Comparison of ENCODE assay signal across 1 cellular context in the genomic region with DNA sequence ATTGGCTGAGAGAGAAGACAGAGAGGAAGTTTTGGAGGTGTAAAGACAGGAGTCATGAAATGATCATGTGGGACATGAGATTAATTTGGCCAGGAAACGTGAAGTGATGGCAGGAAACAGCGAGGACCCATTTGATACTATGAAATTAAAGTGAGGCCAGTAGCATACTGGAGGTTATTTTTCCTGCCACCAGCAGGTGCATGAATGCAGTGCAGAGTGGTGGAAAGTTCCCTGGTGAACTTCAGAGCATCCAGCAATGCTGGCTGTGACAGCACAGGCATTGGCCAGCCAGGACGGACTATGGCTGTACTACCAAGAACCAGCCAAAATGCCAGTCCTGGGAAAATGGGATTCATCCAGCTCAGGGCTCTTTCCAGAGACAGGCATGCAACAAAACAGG.
TF ChIP-seq lines count a peak whose summit lies in the region.

No MANE protein-coding gene starts in this region.

TF ChIP-seq in HepG2, 621 proteins besides CTCF, POLR2A, EP300 and RAD21 (continued from another document):
- no peak for TF ChIP-seq KAT2B (IDR thresholded peaks at IDR 0.05; ENCODE audit: borderline replicate concordance, low read depth, low read length)
- TF ChIP-seq ZNF776 (CRISPR knock-in tag; IDR thresholded peaks at IDR 0.05): no peak
- no peak for TF ChIP-seq MIER2 (CRISPR knock-in tag; IDR thresholded peaks at IDR 0.05)
- TF ChIP-seq FOXK1 (CRISPR knock-in tag; IDR thresholded peaks at IDR 0.05; ENCODE audit: borderline replicate concordance, low read depth): no peak
- TF ChIP-seq, protein P1, sequence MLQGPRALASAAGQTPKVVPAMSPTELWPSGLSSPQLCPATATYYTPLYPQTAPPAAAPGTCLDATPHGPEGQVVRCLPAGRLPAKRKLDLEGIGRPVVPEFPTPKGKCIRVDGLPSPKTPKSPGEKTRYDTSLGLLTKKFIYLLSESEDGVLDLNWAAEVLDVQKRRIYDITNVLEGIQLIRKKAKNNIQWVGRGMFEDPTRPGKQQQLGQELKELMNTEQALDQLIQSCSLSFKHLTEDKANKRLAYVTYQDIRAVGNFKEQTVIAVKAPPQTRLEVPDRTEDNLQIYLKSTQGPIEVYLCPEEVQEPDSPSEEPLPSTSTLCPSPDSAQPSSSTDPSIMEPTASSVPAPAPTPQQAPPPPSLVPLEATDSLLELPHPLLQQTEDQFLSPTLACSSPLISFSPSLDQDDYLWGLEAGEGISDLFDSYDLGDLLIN (CRISPR knock-in tag; IDR thresholded peaks at IDR 0.05; ENCODE audit: borderline replicate concordance): no peak
- TF ChIP-seq, protein P2, sequence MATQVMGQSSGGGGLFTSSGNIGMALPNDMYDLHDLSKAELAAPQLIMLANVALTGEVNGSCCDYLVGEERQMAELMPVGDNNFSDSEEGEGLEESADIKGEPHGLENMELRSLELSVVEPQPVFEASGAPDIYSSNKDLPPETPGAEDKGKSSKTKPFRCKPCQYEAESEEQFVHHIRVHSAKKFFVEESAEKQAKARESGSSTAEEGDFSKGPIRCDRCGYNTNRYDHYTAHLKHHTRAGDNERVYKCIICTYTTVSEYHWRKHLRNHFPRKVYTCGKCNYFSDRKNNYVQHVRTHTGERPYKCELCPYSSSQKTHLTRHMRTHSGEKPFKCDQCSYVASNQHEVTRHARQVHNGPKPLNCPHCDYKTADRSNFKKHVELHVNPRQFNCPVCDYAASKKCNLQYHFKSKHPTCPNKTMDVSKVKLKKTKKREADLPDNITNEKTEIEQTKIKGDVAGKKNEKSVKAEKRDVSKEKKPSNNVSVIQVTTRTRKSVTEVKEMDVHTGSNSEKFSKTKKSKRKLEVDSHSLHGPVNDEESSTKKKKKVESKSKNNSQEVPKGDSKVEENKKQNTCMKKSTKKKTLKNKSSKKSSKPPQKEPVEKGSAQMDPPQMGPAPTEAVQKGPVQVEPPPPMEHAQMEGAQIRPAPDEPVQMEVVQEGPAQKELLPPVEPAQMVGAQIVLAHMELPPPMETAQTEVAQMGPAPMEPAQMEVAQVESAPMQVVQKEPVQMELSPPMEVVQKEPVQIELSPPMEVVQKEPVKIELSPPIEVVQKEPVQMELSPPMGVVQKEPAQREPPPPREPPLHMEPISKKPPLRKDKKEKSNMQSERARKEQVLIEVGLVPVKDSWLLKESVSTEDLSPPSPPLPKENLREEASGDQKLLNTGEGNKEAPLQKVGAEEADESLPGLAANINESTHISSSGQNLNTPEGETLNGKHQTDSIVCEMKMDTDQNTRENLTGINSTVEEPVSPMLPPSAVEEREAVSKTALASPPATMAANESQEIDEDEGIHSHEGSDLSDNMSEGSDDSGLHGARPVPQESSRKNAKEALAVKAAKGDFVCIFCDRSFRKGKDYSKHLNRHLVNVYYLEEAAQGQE (IDR thresholded peaks at IDR 0.05; ENCODE audit: borderline replicate concordance in 1 of 2, low read depth in 1 of 2, low read length in 2 of 2): no peak
- TF ChIP-seq, protein P3, sequence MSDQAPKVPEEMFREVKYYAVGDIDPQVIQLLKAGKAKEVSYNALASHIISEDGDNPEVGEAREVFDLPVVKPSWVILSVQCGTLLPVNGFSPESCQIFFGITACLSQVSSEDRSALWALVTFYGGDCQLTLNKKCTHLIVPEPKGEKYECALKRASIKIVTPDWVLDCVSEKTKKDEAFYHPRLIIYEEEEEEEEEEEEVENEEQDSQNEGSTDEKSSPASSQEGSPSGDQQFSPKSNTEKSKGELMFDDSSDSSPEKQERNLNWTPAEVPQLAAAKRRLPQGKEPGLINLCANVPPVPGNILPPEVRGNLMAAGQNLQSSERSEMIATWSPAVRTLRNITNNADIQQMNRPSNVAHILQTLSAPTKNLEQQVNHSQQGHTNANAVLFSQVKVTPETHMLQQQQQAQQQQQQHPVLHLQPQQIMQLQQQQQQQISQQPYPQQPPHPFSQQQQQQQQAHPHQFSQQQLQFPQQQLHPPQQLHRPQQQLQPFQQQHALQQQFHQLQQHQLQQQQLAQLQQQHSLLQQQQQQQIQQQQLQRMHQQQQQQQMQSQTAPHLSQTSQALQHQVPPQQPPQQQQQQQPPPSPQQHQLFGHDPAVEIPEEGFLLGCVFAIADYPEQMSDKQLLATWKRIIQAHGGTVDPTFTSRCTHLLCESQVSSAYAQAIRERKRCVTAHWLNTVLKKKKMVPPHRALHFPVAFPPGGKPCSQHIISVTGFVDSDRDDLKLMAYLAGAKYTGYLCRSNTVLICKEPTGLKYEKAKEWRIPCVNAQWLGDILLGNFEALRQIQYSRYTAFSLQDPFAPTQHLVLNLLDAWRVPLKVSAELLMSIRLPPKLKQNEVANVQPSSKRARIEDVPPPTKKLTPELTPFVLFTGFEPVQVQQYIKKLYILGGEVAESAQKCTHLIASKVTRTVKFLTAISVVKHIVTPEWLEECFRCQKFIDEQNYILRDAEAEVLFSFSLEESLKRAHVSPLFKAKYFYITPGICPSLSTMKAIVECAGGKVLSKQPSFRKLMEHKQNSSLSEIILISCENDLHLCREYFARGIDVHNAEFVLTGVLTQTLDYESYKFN (CRISPR knock-in tag; conservative IDR thresholded peaks at IDR 0.05): no peak
- TF ChIP-seq GLI4 (CRISPR knock-in tag; IDR thresholded peaks at IDR 0.05; ENCODE audit: borderline replicate concordance): no peak
- TF ChIP-seq RORA (CRISPR knock-in tag; IDR thresholded peaks at IDR 0.05): no peak
